ENCODE assay signal across 25 cellular contexts in genomic region chr22:47587361-47587760, GRCh38.
"Had no signal": no experiment of that assay in that cellular context is flagged by ENCODE, and none has a peak within 500 bp of the region (broad histone marks: within the 10 kb centered on the region; RNA-seq: fewer than 3 reads in every experiment).

No MANE protein-coding gene starts in this region.

- H3K4me3 Mint-ChIP-seq: activated CD4-positive, alpha-beta T cell treated with anti-CD3 and anti-CD28 coated beads, Interleukin-2, amount 10 ng/mL, durations not matched to agents 24 days and 14 days; activated CD8-positive, alpha-beta T cell treated with anti-CD3 and anti-CD28 coated beads, Interleukin-2, amount 10 ng/mL, durations not matched to agents 7 days and 5 days; activated naive CD4-positive, alpha-beta T cell treated with anti-CD3 and anti-CD28 coated beads, Interleukin-2, amount 10 ng/mL, durations not matched to agents 7 days and 5 days; activated naive CD8-positive, alpha-beta T cell; activated naive CD8-positive, alpha-beta T cell treated with anti-CD3 and anti-CD28 coated beads, Interleukin-2, amount 50 U/mL, for 24 hours; activated T-cell treated with anti-CD3 and anti-CD28 coated beads, Interleukin-2, amount 50 U/mL, for 24 hours; brain; IgD-negative memory B cell had no signal

- H3K9me3 Mint-ChIP-seq: activated CD4-positive, alpha-beta T cell treated with anti-CD3 and anti-CD28 coated beads, Interleukin-2, amount 10 ng/mL, durations not matched to agents 24 days and 14 days had no signal

- H3K4me1 Mint-ChIP-seq: activated CD4-positive, alpha-beta T cell treated with anti-CD3 and anti-CD28 coated beads, Interleukin-2, amount 10 ng/mL, durations not matched to agents 24 days and 14 days; activated naive CD4-positive, alpha-beta T cell treated with anti-CD3 and anti-CD28 coated beads, Interleukin-2, amount 10 ng/mL, durations not matched to agents 7 days and 5 days; activated naive CD8-positive, alpha-beta T cell treated with anti-CD3 and anti-CD28 coated beads, Interleukin-2, amount 50 U/mL, for 24 hours; brain; IgD-negative memory B cell had no signal

- ATAC-seq: activated CD8-positive, alpha-beta T cell treated with anti-CD3 and anti-CD28 coated beads, Interleukin-2, amount 10 ng/mL, durations not matched to agents 7 days and 5 days; activated naive CD8-positive, alpha-beta T cell treated with anti-CD3 and anti-CD28 coated beads, Interleukin-2, amount 50 U/mL, for 24 hours; Panc1 had no signal

- DNase-seq: activated CD4-positive, alpha-beta T cell treated with anti-CD3 and anti-CD28 coated beads, Interleukin-2, amount 10 ng/mL, durations not matched to agents 24 days and 14 days; activated CD4-positive, alpha-beta T cell treated with anti-CD3 and anti-CD28 coated beads, Interleukin-2, amount 50 U/mL, for 4 hours; activated CD8-positive, alpha-beta T cell treated with anti-CD3 and anti-CD28 coated beads, Interleukin-2, amount 10 ng/mL, durations not matched to agents 7 days and 5 days; activated naive CD4-positive, alpha-beta T cell treated with anti-CD3 and anti-CD28 coated beads, Interleukin-2, amount 10 ng/mL, durations not matched to agents 7 days and 5 days; activated naive CD8-positive, alpha-beta T cell treated with anti-CD3 and anti-CD28 coated beads, Interleukin-2, amount 50 U/mL, for 24 hours; activated T-cell treated with anti-CD3 and anti-CD28 coated beads, Interleukin-2, amount 50 U/mL, for 24 hours; anterior cingulate cortex; Karpas-422; KBM-7; MV-4-11; NCI-H1092; NCI-H1436 treated with DMSO at 0.1 percent for 48 hours; NCI-H1694 treated with DMSO at 0.1 percent for 48 hours; NCI-H2029; NCI-H345; NCI-H524 treated with DMSO at 0.1 percent for 48 hours; SHP77; SJCRH30; T1000 had no signal

- H3K27ac Mint-ChIP-seq: activated CD4-positive, alpha-beta T cell treated with anti-CD3 and anti-CD28 coated beads, Interleukin-2, amount 10 ng/mL, durations not matched to agents 24 days and 14 days; activated CD8-positive, alpha-beta T cell treated with anti-CD3 and anti-CD28 coated beads, Interleukin-2, amount 10 ng/mL, durations not matched to agents 7 days and 5 days; activated naive CD4-positive, alpha-beta T cell treated with anti-CD3 and anti-CD28 coated beads, Interleukin-2, amount 10 ng/mL, durations not matched to agents 7 days and 5 days; activated naive CD8-positive, alpha-beta T cell; activated naive CD8-positive, alpha-beta T cell treated with anti-CD3 and anti-CD28 coated beads, Interleukin-2, amount 50 U/mL, for 24 hours; activated T-cell treated with anti-CD3 and anti-CD28 coated beads, Interleukin-2, amount 50 U/mL, for 24 hours; activated T-helper 2 cell treated with anti-CD3 and anti-CD28 coated beads, Interferon-gamma antibody, Interleukin-2, Interleukin-4, amounts not matched to agents 10 μg/mL and 5 μg/mL and 100 μg/mL, durations not matched to agents 14 hours and 24 hours and 36 hours; brain; IgD-negative memory B cell had no signal

- H3K36me3 ChIP-seq: SJCRH30 had no signal

- H3K36me3 Mint-ChIP-seq: activated naive CD4-positive, alpha-beta T cell treated with anti-CD3 and anti-CD28 coated beads, Interleukin-2, amount 10 ng/mL, durations not matched to agents 7 days and 5 days; activated naive CD8-positive, alpha-beta T cell; brain; IgD-negative memory B cell had no signal

- H3K27me3 ChIP-seq: SJCRH30 had no signal

- H3K4me1 ChIP-seq: SJCRH30 had no signal

- H3K27me3 Mint-ChIP-seq: activated CD4-positive, alpha-beta T cell treated with anti-CD3 and anti-CD28 coated beads, Interleukin-2, amount 10 ng/mL, durations not matched to agents 24 days and 14 days; activated naive CD4-positive, alpha-beta T cell treated with anti-CD3 and anti-CD28 coated beads, Interleukin-2, amount 10 ng/mL, durations not matched to agents 7 days and 5 days; activated naive CD8-positive, alpha-beta T cell treated with anti-CD3 and anti-CD28 coated beads, Interleukin-2, amount 50 U/mL, for 24 hours had no signal

- H3K27ac ChIP-seq: SJCRH30, SK-N-MC had no signal

- H3K4me3 ChIP-seq: SJCRH30, SK-N-MC had no signal
